17 cellular contexts compared by ENCODE assay signal in the genomic region with DNA sequence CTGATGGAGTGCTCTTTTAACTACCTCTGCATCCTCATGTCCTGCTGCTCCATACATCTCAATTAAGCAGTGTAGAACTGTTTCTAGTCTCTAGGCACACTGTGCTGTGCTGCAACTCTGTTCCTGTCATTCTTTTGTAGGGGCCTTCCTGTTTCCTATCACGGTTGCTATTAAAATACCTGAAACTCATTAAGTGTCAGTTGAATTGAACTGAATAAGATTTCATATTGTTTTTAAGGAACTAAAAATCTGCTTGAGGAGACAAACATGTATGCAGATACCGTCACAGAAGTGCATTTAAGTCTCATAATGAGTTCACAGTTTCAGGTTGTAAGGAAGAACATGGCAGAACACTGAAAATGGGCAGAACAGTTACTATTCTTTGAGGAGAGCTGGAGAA.
DNase-seq lines count a peak whose midpoint lies in the region; ATAC-seq, FAIRE-seq and TF ChIP-seq lines count a peak whose summit lies in the region.
"Had no signal": no experiment of that assay in that cellular context is flagged by ENCODE, and none has a peak within 500 bp of the region (broad histone marks: within the 10 kb centered on the region; RNA-seq: fewer than 3 reads in every experiment).

No MANE protein-coding gene starts in this region.

- no peaks in the 10 kb centered on the region for H4K20me1 ChIP-seq in HepG2 (ENCODE audit: insufficient read depth, low read length)

- CTCF ChIA-PET in HepG2 (lab: Yijun Ruan, JAX; ENCODE audit: low intra/inter-chr PET ratio, low total read pairs), result no interaction called here

- no peak for TF ChIP-seq POLR2A in HepG2 (IDR thresholded peaks at IDR 0.05; ENCODE audit: insufficient read depth in 1 of 2, low read depth in 2 of 2, low read length in 2 of 2)

- intact Hi-C loops in left ventricle myocardium inferior (cut with micrococcal nuclease), result no loop called here
- intact Hi-C loops in HepG2 (cut with micrococcal nuclease; ENCODE audit: unreplicated experiment), result no loop called here

- H3K4me3 ChIP-seq in left ventricle myocardium inferior (no peak overlapping the region), trophoblast cell (ENCODE audit: low read depth, low read length) (no peak overlapping the region), HepG2 (replicated peaks in 1 of 3; ENCODE audit: insufficient read depth in 1 of 3, low read depth in 2 of 3, low read length in 3 of 3) (no peak overlapping the region)
- H3K4me3 ChIP-seq: SK-N-MC had no signal

- H2BK5ac ChIP-seq in trophoblast cell (ENCODE audit: low read depth, low read length, poor library complexity), result no peak overlapping the region

- no peak overlapping the region for H3K27ac ChIP-seq in left ventricle myocardium inferior (replicated peaks)
- no peak overlapping the region for H3K27ac ChIP-seq in trophoblast cell (ENCODE audit: low read depth, low read length)
- H3K27ac ChIP-seq in HepG2 (ENCODE audit: extremely low read length, insufficient read depth, low read length), result no peak overlapping the region
- H3K27ac ChIP-seq: SK-N-MC had no signal

- no peak overlapping the region for H4K12ac ChIP-seq in trophoblast cell (ENCODE audit: low read depth, low read length)

- no peak for FAIRE-seq in HepG2 (lab: Jason Lieb, UNC)
- FAIRE-seq: H1, small intestine had no signal

- H3K9me3 ChIP-seq in left ventricle myocardium inferior (replicated peaks) (no peaks in the 10 kb centered on the region), trophoblast cell (ENCODE audit: insufficient read depth, low read depth, low read length) (no peaks in the 10 kb centered on the region), HepG2 (ENCODE audit: low read length) (no peaks in the 10 kb centered on the region)

- H3K4ac ChIP-seq in trophoblast cell (ENCODE audit: low read depth, low read length), result no peak overlapping the region

- DNase-seq in GM19238 (ENCODE audit: insufficient read length, low spot score) (peak; percentile 3), left ventricle myocardium inferior (no peak), trophoblast cell (no peak), HepG2 (ENCODE audit: low spot score) (no peak)
- DNase-seq in activated naive CD4-positive, alpha-beta T cell treated with Interleukin-2 at 50 U/mL for 16 hours, result no peak
- DNase-seq: activated CD4-positive, CD25-positive, alpha-beta regulatory T cell; activated T-cell treated with anti-CD3 and anti-CD28 coated beads for 4 hours; amniotic stem cell; dermis blood vessel endothelial cell; GDM1; mammary epithelial cell; NCI-H1694 treated with DMSO at 0.1 percent for 48 hours; small intestine had no signal

- TF ChIP-seq RAD21 in HepG2 (CRISPR knock-in tag; IDR thresholded peaks at IDR 0.05), result no peak

- POLR2A ChIA-PET in HepG2 (lab: Yijun Ruan, JAX), result no interaction called here

- no peak overlapping the region for H3K4me2 ChIP-seq in trophoblast cell (ENCODE audit: low read length)
- H3K4me2 ChIP-seq in HepG2 (ENCODE audit: low read depth, low read length), result no peak overlapping the region

- no peak overlapping the region for H3K23ac ChIP-seq in trophoblast cell (ENCODE audit: low read length)

- no peak overlapping the region for H3K14ac ChIP-seq in trophoblast cell (ENCODE audit: low read length)

- in situ Hi-C loops in HepG2 (cut with HindIII; ENCODE audit: extremely low pct_ligation_motif_present, low pct_unique_long_range_greater_than_20kb), result no loop called here

- H3K27me3 ChIP-seq in left ventricle myocardium inferior (ENCODE audit: low read depth) (no peaks in the 10 kb centered on the region), trophoblast cell (ENCODE audit: insufficient read depth, low read length) (no peaks in the 10 kb centered on the region), HepG2 (ENCODE audit: control insufficient read depth in 1 of 2, insufficient read depth in 2 of 2, low read length in 2 of 2) (no peaks in the 10 kb centered on the region)

- no peak overlapping the region for H2AFZ ChIP-seq in trophoblast cell (ENCODE audit: insufficient read depth, low read length, poor library complexity)
- no peak overlapping the region for H2AFZ ChIP-seq in HepG2 (ENCODE audit: low read length)

- ATAC-seq in GM21786 (IDR thresholded peaks at IDR 0.05; ENCODE audit: unreplicated experiment) (peak; percentile 90), HG03342 (IDR thresholded peaks at IDR 0.05; ENCODE audit: unreplicated experiment) (peak; percentile 77), HepG2 (no peak)

- no peak for TF ChIP-seq CTCF in left ventricle myocardium inferior (IDR thresholded peaks at IDR 0.05; ENCODE audit: borderline replicate concordance)
- no peak for TF ChIP-seq CTCF in HepG2 (CRISPR knock-in tag; IDR thresholded peaks at IDR 0.05)

- H3K9ac ChIP-seq in trophoblast cell (ENCODE audit: low read length) (no peak overlapping the region), HepG2 (ENCODE audit: insufficient read depth, low read depth, low read length) (no peak overlapping the region)

- H2BK120ac ChIP-seq in trophoblast cell (ENCODE audit: insufficient read depth, low read length, poor library complexity), result no peak overlapping the region

- TF ChIP-seq EP300 in HepG2 (IDR thresholded peaks at IDR 0.05; ENCODE audit: low read depth in 2 of 2, low read length in 2 of 2), result no peak
- no peak for TF ChIP-seq EP300 in HepG2 (CRISPR knock-in tag; IDR thresholded peaks at IDR 0.05; ENCODE audit: borderline replicate concordance)

- H3K4me1 ChIP-seq in left ventricle myocardium inferior (peaks cover 31% of the 10 kb centered on the region), trophoblast cell (ENCODE audit: control insufficient read depth in 1 of 2, insufficient read depth in 2 of 2, low read length in 2 of 2) (no peaks in the 10 kb centered on the region), HepG2 (ENCODE audit: insufficient read depth, low read length) (no peaks in the 10 kb centered on the region)

- H4K91ac ChIP-seq in trophoblast cell (ENCODE audit: low read depth, low read length), result no peak overlapping the region

- no peak overlapping the region for H3K18ac ChIP-seq in trophoblast cell (ENCODE audit: low read length)

- H2AK5ac ChIP-seq in trophoblast cell (ENCODE audit: low read length), result no peak overlapping the region

- no peaks in the 10 kb centered on the region for H3K36me3 ChIP-seq in left ventricle myocardium inferior
- no peaks in the 10 kb centered on the region for H3K36me3 ChIP-seq in trophoblast cell (ENCODE audit: control insufficient read depth in 1 of 2, insufficient read depth in 2 of 2, low read length in 2 of 2)
- no peaks in the 10 kb centered on the region for H3K36me3 ChIP-seq in HepG2 (replicated peaks in 1 of 2; ENCODE audit: control insufficient read depth in 1 of 2, insufficient read depth in 2 of 2, low read length in 2 of 2)

- BruUV-seq in HepG2 (replicated peaks; lab: Mats Ljungman, UMichigan), result no TSS peak

- WGBS in trophoblast cell (ENCODE audit: extremely low coverage, insufficient coverage, insufficient read length), result no CpG with 5 or more reads among the region's 2 CpGs
- WGBS in HepG2 (ENCODE audit: low lambda C conversion rate), result 5% methylated on average over 2 of the region's 2 CpGs

- no peak overlapping the region for H2BK12ac ChIP-seq in trophoblast cell (ENCODE audit: low read length)

- no peaks in the 10 kb centered on the region for H3K79me2 ChIP-seq in trophoblast cell (ENCODE audit: control insufficient read depth, insufficient read depth, low read length, poor library complexity)
- H3K79me2 ChIP-seq in HepG2 (ENCODE audit: insufficient read depth, low read length), result no peaks in the 10 kb centered on the region

- no peaks in the 10 kb centered on the region for H3K79me1 ChIP-seq in trophoblast cell (ENCODE audit: low read length)

- H4K8ac ChIP-seq in trophoblast cell (ENCODE audit: low read depth, low read length), result no peak overlapping the region

TF ChIP-seq in HepG2, 621 proteins besides CTCF, POLR2A, EP300 and RAD21:
- TF ChIP-seq SMARCC2 (IDR thresholded peaks at IDR 0.05) (no peak), YEATS4 (CRISPR knock-in tag; IDR thresholded peaks at IDR 0.05; ENCODE audit: borderline replicate concordance) (no peak), KAT8 (CRISPR knock-in tag; IDR thresholded peaks at IDR 0.05) (no peak), ATRX (CRISPR knock-in tag; IDR thresholded peaks at IDR 0.05; ENCODE audit: borderline replicate concordance) (no peak), ZSCAN20 (CRISPR knock-in tag; IDR thresholded peaks at IDR 0.05; ENCODE audit: borderline replicate concordance) (no peak), ETV5 (CRISPR knock-in tag; IDR thresholded peaks at IDR 0.05; ENCODE audit: borderline replicate concordance) (no peak), ZNF136 (CRISPR knock-in tag; IDR thresholded peaks at IDR 0.05; ENCODE audit: low read depth) (no peak), MLLT10 (CRISPR knock-in tag; IDR thresholded peaks at IDR 0.05) (no peak), KDM6A (CRISPR knock-in tag; IDR thresholded peaks at IDR 0.05; ENCODE audit: low read depth) (no peak)
- TF ChIP-seq, protein P1, sequence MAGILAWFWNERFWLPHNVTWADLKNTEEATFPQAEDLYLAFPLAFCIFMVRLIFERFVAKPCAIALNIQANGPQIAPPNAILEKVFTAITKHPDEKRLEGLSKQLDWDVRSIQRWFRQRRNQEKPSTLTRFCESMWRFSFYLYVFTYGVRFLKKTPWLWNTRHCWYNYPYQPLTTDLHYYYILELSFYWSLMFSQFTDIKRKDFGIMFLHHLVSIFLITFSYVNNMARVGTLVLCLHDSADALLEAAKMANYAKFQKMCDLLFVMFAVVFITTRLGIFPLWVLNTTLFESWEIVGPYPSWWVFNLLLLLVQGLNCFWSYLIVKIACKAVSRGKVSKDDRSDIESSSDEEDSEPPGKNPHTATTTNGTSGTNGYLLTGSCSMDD (CRISPR knock-in tag; IDR thresholded peaks at IDR 0.05), result no peak
